Comparison of ENCODE assay signal across 21 cellular contexts in the genomic region with DNA sequence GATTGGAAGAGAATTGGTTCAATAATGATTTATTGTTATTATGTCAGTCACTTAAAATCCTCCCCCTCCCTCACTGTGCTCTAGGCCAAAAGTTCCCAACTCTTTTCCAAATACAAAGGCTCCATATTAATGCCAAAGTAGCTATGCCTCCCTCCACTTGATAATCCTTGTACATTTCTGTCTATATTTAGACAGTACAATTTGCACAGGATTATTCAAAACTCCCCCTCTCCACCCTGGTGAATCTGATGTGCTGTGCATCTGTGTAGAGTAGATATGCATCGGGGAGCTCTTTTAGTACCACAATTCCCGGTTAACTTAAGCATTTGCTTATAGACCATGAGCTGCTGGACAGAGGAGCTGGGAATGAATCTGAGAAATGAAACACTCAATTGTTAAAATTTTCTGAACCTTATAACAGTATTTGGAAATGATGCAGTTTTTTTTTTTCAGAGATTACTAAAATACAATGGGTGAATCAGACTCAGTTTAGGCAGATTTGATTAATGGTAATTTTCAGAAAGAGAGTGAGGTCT. TPM values are rescaled to one million over a fixed set of nuclear protein-coding genes. Genes with fewer than 3 reads are reported as not detected.
"Had no signal": no experiment of that assay in that cellular context is flagged by ENCODE, and none has a peak within 500 bp of the region (broad histone marks: within the 10 kb centered on the region; RNA-seq: fewer than 3 reads in every experiment).

No MANE protein-coding gene starts in this region.

- H3K36me3 Mint-ChIP-seq: immature natural killer cell; natural killer cell treated with Interleukin-12 subunit alpha and Interleukin-12 subunit beta and Interleukin-15 and Interleukin-18, amount 100 ng/mL, for 72 hours had no signal

- H3K9me3 ChIP-seq: gastroesophageal sphincter, heart right ventricle, tibial nerve had no signal

- H3K4me1 ChIP-seq: tibial nerve had no signal

- H3K36me3 ChIP-seq: gastroesophageal sphincter, heart right ventricle, tibial nerve had no signal

- H3K27me3 ChIP-seq: gastroesophageal sphincter, heart right ventricle, tibial nerve had no signal

- DNase-seq: activated CD4-positive, alpha-beta T cell treated with anti-CD3 and anti-CD28 coated beads, Interleukin-2, amount 10 ng/mL, durations not matched to agents 24 days and 14 days; activated CD8-positive, alpha-beta T cell treated with anti-CD3 and anti-CD28 coated beads for 36 hours; activated naive CD4-positive, alpha-beta T cell treated with anti-CD3 and anti-CD28 coated beads for 36 hours; activated T-cell treated with anti-CD3 and anti-CD28 coated beads, Interleukin-2, amount 50 U/mL, for 24 hours; heart right ventricle; immature natural killer cell; mesendoderm; posterior cingulate gyrus; stimulated activated CD4-positive, alpha-beta T cell treated with anti-CD3 and anti-CD28 coated beads, Interleukin-15, amount 100 ng/mL, for 24 hours; stimulated activated CD4-positive, alpha-beta T cell treated with anti-CD3 and anti-CD28 coated beads, Interleukin-2, amount 100 ng/mL, for 48 hours; T-helper 1 cell; T-helper 9 cell had no signal

- ATAC-seq: activated CD8-positive, alpha-beta T cell treated with anti-CD3 and anti-CD28 coated beads for 36 hours; gastroesophageal sphincter; natural killer cell treated with Interleukin-12 subunit alpha and Interleukin-12 subunit beta and Interleukin-15 and Interleukin-18, amount 100 ng/mL, for 72 hours had no signal

- H3K27ac ChIP-seq: coronary artery, gastroesophageal sphincter, heart right ventricle, tibial nerve had no signal

- H3K4me3 Mint-ChIP-seq: activated CD4-positive, alpha-beta T cell treated with anti-CD3 and anti-CD28 coated beads, Interleukin-2, amount 10 ng/mL, durations not matched to agents 24 days and 14 days; activated CD8-positive, alpha-beta T cell treated with anti-CD3 and anti-CD28 coated beads for 36 hours; activated naive CD4-positive, alpha-beta T cell treated with anti-CD3 and anti-CD28 coated beads for 36 hours; activated T-cell treated with anti-CD3 and anti-CD28 coated beads, Interleukin-2, amount 50 U/mL, for 24 hours; immature natural killer cell; natural killer cell treated with Interleukin-12 subunit alpha and Interleukin-12 subunit beta and Interleukin-15 and Interleukin-18, amount 100 ng/mL, for 72 hours; stimulated activated naive CD8-positive, alpha-beta T cell treated with anti-CD3 and anti-CD28 coated beads, Interleukin-15, Interleukin-2, amounts not matched to agents 100 ng/mL and 50 ng/mL, for 24 hours had no signal

- H3K4me3 ChIP-seq: coronary artery, gastroesophageal sphincter, heart right ventricle, skin epidermis, tibial nerve had no signal

- H3K27ac Mint-ChIP-seq: activated CD4-positive, alpha-beta T cell treated with anti-CD3 and anti-CD28 coated beads, Interleukin-2, amount 10 ng/mL, durations not matched to agents 24 days and 14 days; activated CD8-positive, alpha-beta T cell treated with anti-CD3 and anti-CD28 coated beads for 36 hours; activated naive CD4-positive, alpha-beta T cell treated with anti-CD3 and anti-CD28 coated beads for 36 hours; activated T-cell treated with anti-CD3 and anti-CD28 coated beads, Interleukin-2, amount 50 U/mL, for 24 hours; activated T-helper 2 cell treated with anti-CD3 and anti-CD28 coated beads, Interferon-gamma antibody, Interleukin-2, Interleukin-4, amounts not matched to agents 10 μg/mL and 5 μg/mL and 100 μg/mL, durations not matched to agents 14 hours and 24 hours and 36 hours; immature natural killer cell; natural killer cell treated with Interleukin-12 subunit alpha and Interleukin-12 subunit beta and Interleukin-15 and Interleukin-18, amount 100 ng/mL, for 72 hours; stimulated activated naive CD8-positive, alpha-beta T cell treated with anti-CD3 and anti-CD28 coated beads, Interleukin-15, Interleukin-2, amounts not matched to agents 100 ng/mL and 50 ng/mL, for 24 hours had no signal

- H3K9me3 Mint-ChIP-seq: activated CD4-positive, alpha-beta T cell treated with anti-CD3 and anti-CD28 coated beads, Interleukin-2, amount 10 ng/mL, durations not matched to agents 24 days and 14 days; activated CD8-positive, alpha-beta T cell treated with anti-CD3 and anti-CD28 coated beads for 36 hours; activated naive CD4-positive, alpha-beta T cell treated with anti-CD3 and anti-CD28 coated beads for 36 hours; activated T-cell treated with anti-CD3 and anti-CD28 coated beads, Interleukin-2, amount 50 U/mL, for 24 hours; activated T-helper 2 cell treated with anti-CD3 and anti-CD28 coated beads, Interferon-gamma antibody, Interleukin-2, Interleukin-4, amounts not matched to agents 10 μg/mL and 5 μg/mL and 100 μg/mL, durations not matched to agents 14 hours and 24 hours and 36 hours; natural killer cell treated with Interleukin-12 subunit alpha and Interleukin-12 subunit beta and Interleukin-15 and Interleukin-18, amount 100 ng/mL, for 72 hours; stimulated activated naive CD8-positive, alpha-beta T cell treated with anti-CD3 and anti-CD28 coated beads, Interleukin-15, Interleukin-2, amounts not matched to agents 100 ng/mL and 50 ng/mL, for 24 hours had no signal

- H3K4me1 Mint-ChIP-seq: activated CD4-positive, alpha-beta T cell treated with anti-CD3 and anti-CD28 coated beads, Interleukin-2, amount 10 ng/mL, durations not matched to agents 24 days and 14 days; immature natural killer cell had no signal

RNA-seq across cellular contexts. Expression of a gene that starts 27.6 kb away (rescaled TPM):
- total RNA-seq: activated CD4-positive, alpha-beta T cell treated with anti-CD3 and anti-CD28 coated beads, Interleukin-2, amount 10 ng/mL, durations not matched to agents 24 days and 14 days; activated CD8-positive, alpha-beta T cell treated with anti-CD3 and anti-CD28 coated beads for 36 hours; activated naive CD4-positive, alpha-beta T cell treated with anti-CD3 and anti-CD28 coated beads for 36 hours; activated T-helper 2 cell treated with anti-CD3 and anti-CD28 coated beads, Interferon-gamma antibody, Interleukin-2, Interleukin-4, amounts not matched to agents 10 μg/mL and 5 μg/mL and 100 μg/mL, durations not matched to agents 14 hours and 24 hours and 36 hours; esophagus mucosa; gastroesophageal sphincter; heart right ventricle; liver; natural killer cell treated with Interleukin-12 subunit alpha and Interleukin-12 subunit beta and Interleukin-15 and Interleukin-18, amount 100 ng/mL, for 72 hours; tibial nerve had no signal
- polyA plus RNA-seq: heart right ventricle, immature natural killer cell, liver had no signal
